ENCODE assay signal across 18 cellular contexts in the genomic region with DNA sequence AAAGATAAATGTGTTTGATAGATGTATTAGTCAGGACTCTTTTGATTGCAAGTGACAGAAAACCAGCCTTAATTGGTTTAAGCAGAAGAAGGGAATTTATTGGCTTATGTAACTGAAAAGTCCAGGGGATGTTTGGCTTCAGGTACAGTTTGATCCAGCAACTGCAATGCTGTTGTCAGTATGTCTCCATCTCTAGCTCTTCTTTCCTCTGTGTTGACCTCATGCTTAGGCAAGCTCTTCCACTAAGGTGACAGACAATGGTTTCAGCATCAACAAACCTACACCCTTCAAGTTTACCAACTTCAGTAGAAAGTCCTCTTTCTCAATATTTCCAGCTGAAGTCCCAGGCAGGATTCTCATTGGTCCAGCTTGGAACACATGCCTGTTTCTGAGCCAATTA. TPM values are rescaled to one million over a fixed set of nuclear protein-coding genes. Genes with fewer than 3 reads are reported as not detected.
DNase-seq lines count a peak whose midpoint lies in the region; ATAC-seq and TF ChIP-seq lines count a peak whose summit lies in the region.
"Had no signal": no experiment of that assay in that cellular context is flagged by ENCODE, and none has a peak within 500 bp of the region (broad histone marks: within the 10 kb centered on the region; RNA-seq: fewer than 3 reads in every experiment).

No MANE protein-coding gene starts in this region.

- intact Hi-C loops in natural killer cell (cut with micrococcal nuclease) = no loop called here
- intact Hi-C loops in psoas muscle (cut with DNase I) = no loop called here

- H3K9me3 Mint-ChIP-seq in natural killer cell treated with Interleukin-12 subunit alpha and Interleukin-12 subunit beta and Interleukin-15 and Interleukin-18, amount 100 ng/mL, for 72 hours = peaks cover 8% of the 10 kb centered on the region
- peaks cover 0 to 2% of the 10 kb centered on the region in 2 donors for H3K9me3 Mint-ChIP-seq in natural killer cell
- H3K9me3 Mint-ChIP-seq: CD4-positive, alpha-beta T cell; CD8-positive, alpha-beta memory T cell; GM23338 had no signal

- DNase-seq in natural killer cell treated with Interleukin-12 subunit alpha and Interleukin-12 subunit beta and Interleukin-15 and Interleukin-18, amount 100 ng/mL, for 72 hours (ENCODE audit: low spot score) = no peak
- DNase-seq in natural killer cell = no peak
- DNase-seq in SK-N-MC (ENCODE audit: low read depth, low spot score) = no peak
- no peak for DNase-seq in psoas muscle
- no peak for DNase-seq in activated CD4-positive, CD25-positive, alpha-beta regulatory T cell treated with anti-CD3 and anti-CD28 coated beads, Interleukin-2, amount 50 U/mL, for 72 hours
- no peak for DNase-seq in NCI-H187 treated with DMSO at 0.1 percent for 48 hours (lab: John Stamatoyannopoulos, UW)
- DNase-seq: CD4-positive, alpha-beta T cell; CD8-positive, alpha-beta memory T cell; DMS79; EL; GDM1; HFFc6 had no signal

- H3K9ac ChIP-seq in SK-N-MC (ENCODE audit: insufficient read length) = no peak overlapping the region
- H3K9ac ChIP-seq: BLaER1 had no signal

- TF ChIP-seq CTCF in natural killer cell (IDR thresholded peaks at IDR 0.05) (no peak), psoas muscle (IDR thresholded peaks at IDR 0.05) (no peak)

- peaks cover 10 to 21% of the 10 kb centered on the region in 2 donors for H3K4me1 Mint-ChIP-seq in natural killer cell treated with Interleukin-12 subunit alpha and Interleukin-12 subunit beta and Interleukin-15 and Interleukin-18, amount 100 ng/mL, for 72 hours (ENCODE audit: low read depth in 2 of 2)
- H3K4me1 Mint-ChIP-seq in natural killer cell = peaks cover 6 to 10% of the 10 kb centered on the region in 2 donors

- H3K36me3 Mint-ChIP-seq in natural killer cell treated with Interleukin-12 subunit alpha and Interleukin-12 subunit beta and Interleukin-15 and Interleukin-18, amount 100 ng/mL, for 72 hours = no peaks in the 10 kb centered on the region
- no peaks in the 10 kb centered on the region for H3K36me3 Mint-ChIP-seq in natural killer cell
- H3K36me3 Mint-ChIP-seq: CD14-positive monocyte had no signal

- no peaks in the 10 kb centered on the region for H3K36me3 ChIP-seq in SK-N-MC (ENCODE audit: insufficient read depth, low read length)
- H3K36me3 ChIP-seq in psoas muscle (ENCODE audit: insufficient read depth in 1 of 2, low read depth in 1 of 2) = no peaks in the 10 kb centered on the region
- H3K36me3 ChIP-seq: BLaER1, HAP-1 had no signal

- no peak overlapping the region for H3K4me3 ChIP-seq in SK-N-MC
- H3K4me3 ChIP-seq in psoas muscle = no peak overlapping the region
- H3K4me3 ChIP-seq: BLaER1, GM12878, GM23338, HAP-1 had no signal

- ATAC-seq in natural killer cell treated with Interleukin-12 subunit alpha and Interleukin-12 subunit beta and Interleukin-15 and Interleukin-18, amount 100 ng/mL, for 72 hours = peak; percentile 54 to 64
- no peak for ATAC-seq in natural killer cell
- ATAC-seq in psoas muscle = peak in 1 of 4 donors; percentile 19
- ATAC-seq: GM12878, GM23338 had no signal

- no peaks in the 10 kb centered on the region for H3K27me3 ChIP-seq in psoas muscle (ENCODE audit: insufficient read depth in 3 of 3, low read length in 2 of 3)
- H3K27me3 ChIP-seq: BLaER1 had no signal

- H3K27me3 Mint-ChIP-seq in natural killer cell treated with Interleukin-12 subunit alpha and Interleukin-12 subunit beta and Interleukin-15 and Interleukin-18, amount 100 ng/mL, for 72 hours = peaks cover 0 to 11% of the 10 kb centered on the region in 2 donors
- H3K27me3 Mint-ChIP-seq in natural killer cell (ENCODE audit: low read depth in 2 of 2) = peaks cover 12 to 13% of the 10 kb centered on the region in 2 donors
- H3K27me3 Mint-ChIP-seq: B cell had no signal

- H3K4me3 Mint-ChIP-seq in natural killer cell treated with Interleukin-12 subunit alpha and Interleukin-12 subunit beta and Interleukin-15 and Interleukin-18, amount 100 ng/mL, for 72 hours = no peak overlapping the region
- H3K4me3 Mint-ChIP-seq in natural killer cell = no peak overlapping the region
- H3K4me3 Mint-ChIP-seq: B cell; CD14-positive monocyte; CD4-positive, alpha-beta T cell; CD8-positive, alpha-beta memory T cell; GM23338; HFFc6 had no signal

- peak overlapping the region; percentile 99 for H3K27ac ChIP-seq in SK-N-MC
- peak overlapping the region; percentile 66 for H3K27ac ChIP-seq in psoas muscle
- H3K27ac ChIP-seq: BLaER1 had no signal

- H3K9me3 ChIP-seq in SK-N-MC (ENCODE audit: low read depth, low read length) (no peaks in the 10 kb centered on the region), psoas muscle (peaks cover 6% of the 10 kb centered on the region)
- H3K9me3 ChIP-seq: BLaER1, HAP-1 had no signal

- H3K27ac Mint-ChIP-seq in natural killer cell treated with Interleukin-12 subunit alpha and Interleukin-12 subunit beta and Interleukin-15 and Interleukin-18, amount 100 ng/mL, for 72 hours = peak overlapping the region in 1 of 2 donors; percentile 80
- no peak overlapping the region for H3K27ac Mint-ChIP-seq in natural killer cell
- H3K27ac Mint-ChIP-seq: B cell; CD14-positive monocyte; CD4-positive, alpha-beta T cell; GM23338; HFFc6 had no signal

- H3K4me1 ChIP-seq in psoas muscle = peaks cover 3% of the 10 kb centered on the region
- H3K4me1 ChIP-seq: HAP-1 had no signal

RNA-seq across cellular contexts. Expression of a gene that starts 28.1 kb away (rescaled TPM):
- total RNA-seq in natural killer cell treated with Interleukin-12 subunit alpha and Interleukin-12 subunit beta and Interleukin-15 and Interleukin-18, amount 100 ng/mL, for 72 hours = 10 to 100 TPM; 29.8 to 31.5 TPM
- total RNA-seq in natural killer cell (10 to 100 TPM; 22.7 to 26.9 (median 26.9) TPM), psoas muscle (10 to 100 TPM; 21.3 to 36.1 (median 23.4) TPM)
- 10 to 100 TPM in 2 of 3 donors, 1 to 10 TPM in 1; 7.8 to 23.7 (median 12.5) TPM for polyA plus RNA-seq in psoas muscle

Comparison
In these comparisons a context has a peak if more than half of its experiments do, and no peak if none do; other contexts are left out.
1. ATAC-seq: peak in natural killer cell treated with Interleukin-12 subunit alpha and Interleukin-12 subunit beta and Interleukin-15 and Interleukin-18, amount 100 ng/mL, for 72 hours (2 of 2); none in natural killer cell (0 of 3).